Comparison of ENCODE assay signal across 24 cellular contexts in the genomic region with DNA sequence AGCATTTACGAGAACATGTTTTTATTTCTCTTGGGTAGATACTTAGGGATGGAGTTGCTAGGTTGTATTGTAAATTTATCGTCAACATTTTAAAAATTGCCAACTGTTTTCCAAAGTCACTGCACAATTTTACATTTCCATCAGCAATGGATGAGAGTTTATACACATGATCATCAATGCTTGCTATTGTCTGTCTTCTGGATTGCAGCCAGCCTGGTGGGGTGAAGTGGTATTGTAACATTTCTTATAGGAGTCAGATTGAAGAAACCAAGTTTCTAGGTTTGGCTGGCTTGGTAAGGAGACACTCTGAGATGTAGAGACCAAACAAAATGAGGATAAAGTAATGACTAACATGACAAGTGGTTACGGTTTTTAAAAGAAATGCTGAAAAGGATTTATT.
"Had no signal": no experiment of that assay in that cellular context is flagged by ENCODE, and none has a peak within 500 bp of the region (broad histone marks: within the 10 kb centered on the region; RNA-seq: fewer than 3 reads in every experiment).

No MANE protein-coding gene starts in this region.

- H3K36me3 Mint-ChIP-seq: immature natural killer cell had no signal

- H3K36me3 ChIP-seq: colonic mucosa, esophagus muscularis mucosa, ovary, right atrium auricular region, transverse colon, vagina had no signal

- DNase-seq: colonic mucosa; effector CD8-positive, alpha-beta T cell; foreskin keratinocyte; immature natural killer cell; mesendoderm; midbrain; naive thymus-derived CD4-positive, alpha-beta T cell; occipital lobe; ovary; stimulated activated CD4-positive, alpha-beta T cell treated with anti-CD3 and anti-CD28 coated beads, Interleukin-12 subunit alpha, Interleukin-12 subunit beta, amount 100 ng/mL, for 4 hours; stimulated activated CD4-positive, alpha-beta T cell treated with anti-CD3 and anti-CD28 coated beads, Interleukin-1b, Interleukin-23, amount 100 ng/mL, for 48 hours; stimulated activated CD4-positive, alpha-beta T cell treated with anti-CD3 and anti-CD28 coated beads, Interleukin-4, amount 100 ng/mL, for 1 hour; stimulated activated CD8-positive, alpha-beta memory T cell treated with anti-CD3 and anti-CD28 coated beads, Interleukin-4, amount 100 ng/mL, for 48 hours; stimulated activated naive CD8-positive, alpha-beta T cell treated with anti-CD3 and anti-CD28 coated beads, Interleukin-15, Interleukin-2, amounts not matched to agents 100 U/mL and 50 U/mL, for 24 hours; transverse colon had no signal

- H3K27me3 ChIP-seq: ovary, right atrium auricular region, vagina had no signal

- H3K27ac Mint-ChIP-seq: dendritic cell treated with granulocyte-macrophage colony-stimulating factor and Interleukin-4, amounts not matched to agents 40 ng/mL and 50 ng/mL, for 4 days; immature natural killer cell; nephron had no signal

- ATAC-seq: foreskin keratinocyte; left lobe of liver; naive thymus-derived CD4-positive, alpha-beta T cell; sciatic nerve; stimulated activated naive CD8-positive, alpha-beta T cell treated with anti-CD3 and anti-CD28 coated beads, Interleukin-15, Interleukin-2, amounts not matched to agents 100 U/mL and 50 U/mL, for 24 hours had no signal

- H3K9me3 Mint-ChIP-seq: central memory CD8-positive, alpha-beta T cell; dendritic cell treated with granulocyte-macrophage colony-stimulating factor and Interleukin-4, amounts not matched to agents 40 ng/mL and 50 ng/mL, for 4 days; naive thymus-derived CD4-positive, alpha-beta T cell; nephron had no signal

- H3K4me3 Mint-ChIP-seq: central memory CD8-positive, alpha-beta T cell; dendritic cell treated with granulocyte-macrophage colony-stimulating factor and Interleukin-4, amounts not matched to agents 40 ng/mL and 50 ng/mL, for 4 days; immature natural killer cell; naive thymus-derived CD4-positive, alpha-beta T cell; nephron had no signal

- H3K4me1 ChIP-seq: colonic mucosa, foreskin keratinocyte had no signal

- H3K9me3 ChIP-seq: colonic mucosa, esophagus muscularis mucosa, ovary, right atrium auricular region, transverse colon, vagina had no signal

- H3K27ac ChIP-seq: colonic mucosa, esophagus muscularis mucosa, foreskin keratinocyte, ovary, right atrium auricular region, transverse colon, vagina had no signal

- H3K4me2 ChIP-seq: smooth muscle cell had no signal

- H3K4me1 Mint-ChIP-seq: central memory CD8-positive, alpha-beta T cell had no signal

- H3K4me3 ChIP-seq: colonic mucosa, esophagus muscularis mucosa, ovary, right atrium auricular region, smooth muscle cell, transverse colon, vagina had no signal
